ENCODE assay signal across 11 cellular contexts in genomic region chr15:55372701-55373440, GRCh38. TPM values are rescaled to one million over a fixed set of nuclear protein-coding genes. Genes with fewer than 3 reads are reported as not detected.
DNase-seq lines count a peak whose midpoint lies in the region; ATAC-seq and TF ChIP-seq lines count a peak whose summit lies in the region.
"Had no signal": no experiment of that assay in that cellular context is flagged by ENCODE, and none has a peak within 500 bp of the region (broad histone marks: within the 10 kb centered on the region; RNA-seq: fewer than 3 reads in every experiment).

No MANE protein-coding gene starts in this region.

- no peak overlapping the region for H3K4me3 Mint-ChIP-seq in endothelial cell (ENCODE audit: unreplicated experiment)
- H3K4me3 Mint-ChIP-seq: mesothelial cell of epicardium had no signal

- peaks cover 14% of the 10 kb centered on the region for H3K4me1 Mint-ChIP-seq in endothelial cell (ENCODE audit: unreplicated experiment)
- H3K4me1 Mint-ChIP-seq: mesothelial cell of epicardium had no signal

- H3K27me3 Mint-ChIP-seq in endothelial cell (ENCODE audit: unreplicated experiment), result no peaks in the 10 kb centered on the region

- DNase-seq in endothelial cell (ENCODE audit: low spot score), result no peak
- DNase-seq in MV-4-11 (lab: John Stamatoyannopoulos, UW), result no peak
- no peak for DNase-seq in activated naive CD4-positive, alpha-beta T cell treated with anti-CD3 and anti-CD28 coated beads, Interleukin-2, amount 50 U/mL, for 16 hours
- DNase-seq in effector CD8-positive, alpha-beta T cell (lab: John Stamatoyannopoulos, UW), result no peak
- DNase-seq: KG1, NCI-H524 treated with DMSO at 0.1 percent for 48 hours had no signal

- H3K27ac Mint-ChIP-seq in endothelial cell (ENCODE audit: unreplicated experiment), result peak overlapping the region; percentile 13
- H3K27ac Mint-ChIP-seq: mesothelial cell of epicardium had no signal

- peak; percentile 62 for ATAC-seq in GM18858 (IDR thresholded peaks at IDR 0.05; ENCODE audit: unreplicated experiment)
- ATAC-seq in HG03025 (IDR thresholded peaks at IDR 0.05; ENCODE audit: low FRiP score, unreplicated experiment), result peak; percentile 79
- no peak for ATAC-seq in HG03039 (IDR thresholded peaks at IDR 0.05; ENCODE audit: unreplicated experiment)

- peak overlapping the region; percentile 60 for H3K4me2 ChIP-seq in BLaER1

- no peak overlapping the region for H3K4me3 ChIP-seq in BLaER1

- H3K9me3 Mint-ChIP-seq in endothelial cell (ENCODE audit: unreplicated experiment), result no peaks in the 10 kb centered on the region
- H3K9me3 Mint-ChIP-seq: mesothelial cell of epicardium had no signal

- H3K27ac ChIP-seq in BLaER1, result peak overlapping the region; percentile 29; the same call in 1 of the 2 replicates

- H3K36me3 ChIP-seq in BLaER1, result peaks cover 34% of the 10 kb centered on the region

- H4K20me1 ChIP-seq in BLaER1, result no peaks in the 10 kb centered on the region

- no peaks in the 10 kb centered on the region for H3K9me3 ChIP-seq in BLaER1

- H3K27me3 ChIP-seq in BLaER1, result no peaks in the 10 kb centered on the region

- H3K36me3 Mint-ChIP-seq in endothelial cell (ENCODE audit: low read depth, unreplicated experiment), result no peaks in the 10 kb centered on the region

- no peak for TF ChIP-seq CTCF in endothelial cell (IDR thresholded peaks at IDR 0.05; ENCODE audit: unreplicated experiment)

- no peak overlapping the region for H3K9ac ChIP-seq in BLaER1

- H3K4me1 ChIP-seq in BLaER1, result peaks cover 16% of the 10 kb centered on the region

RNA-seq across cellular contexts. Expression of gene CCPG1, which starts 35.3 kb away (rescaled TPM):
- total RNA-seq in endothelial cell (ENCODE audit: unreplicated experiment), result 31.5 TPM

RNA-seq across cellular contexts. Expression of gene PIERCE2, which starts 35.4 kb away (rescaled TPM):
- total RNA-seq in endothelial cell (ENCODE audit: unreplicated experiment), result 1.4 TPM

RNA-seq across cellular contexts. Expression of gene PIGB, which starts 53.8 kb away (rescaled TPM):
- total RNA-seq in endothelial cell (ENCODE audit: unreplicated experiment), result 12.7 TPM

RNA-seq across cellular contexts. Expression of gene PIGBOS1, which starts 53.9 kb away (rescaled TPM):
- 15.4 TPM for total RNA-seq in endothelial cell (ENCODE audit: unreplicated experiment)
